1 cellular context compared by ENCODE assay signal in the genomic region with DNA sequence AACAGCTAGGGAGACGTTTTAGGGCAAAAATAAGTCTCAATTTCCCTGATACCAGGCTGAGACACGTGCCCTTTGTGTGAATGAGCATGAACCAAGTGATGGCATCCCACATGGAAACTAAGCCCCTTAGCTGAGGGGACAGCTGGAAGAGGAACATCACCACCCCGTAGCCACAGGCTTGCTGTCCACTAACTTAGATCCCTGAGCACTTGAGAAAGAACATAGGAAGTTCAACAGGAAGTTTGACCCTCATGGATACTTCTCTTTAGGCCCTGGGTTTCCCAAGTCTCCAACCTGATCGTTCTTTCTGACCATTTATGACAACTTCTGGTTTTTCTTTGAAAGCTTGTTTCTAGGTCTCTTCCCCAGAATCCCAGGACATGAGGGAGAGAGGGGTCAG.
TF ChIP-seq lines count a peak whose summit lies in the region.

No MANE protein-coding gene starts in this region.

TF ChIP-seq in HepG2, 621 proteins besides CTCF, POLR2A, EP300 and RAD21 (continued from another document):
- TF ChIP-seq, protein P1, sequence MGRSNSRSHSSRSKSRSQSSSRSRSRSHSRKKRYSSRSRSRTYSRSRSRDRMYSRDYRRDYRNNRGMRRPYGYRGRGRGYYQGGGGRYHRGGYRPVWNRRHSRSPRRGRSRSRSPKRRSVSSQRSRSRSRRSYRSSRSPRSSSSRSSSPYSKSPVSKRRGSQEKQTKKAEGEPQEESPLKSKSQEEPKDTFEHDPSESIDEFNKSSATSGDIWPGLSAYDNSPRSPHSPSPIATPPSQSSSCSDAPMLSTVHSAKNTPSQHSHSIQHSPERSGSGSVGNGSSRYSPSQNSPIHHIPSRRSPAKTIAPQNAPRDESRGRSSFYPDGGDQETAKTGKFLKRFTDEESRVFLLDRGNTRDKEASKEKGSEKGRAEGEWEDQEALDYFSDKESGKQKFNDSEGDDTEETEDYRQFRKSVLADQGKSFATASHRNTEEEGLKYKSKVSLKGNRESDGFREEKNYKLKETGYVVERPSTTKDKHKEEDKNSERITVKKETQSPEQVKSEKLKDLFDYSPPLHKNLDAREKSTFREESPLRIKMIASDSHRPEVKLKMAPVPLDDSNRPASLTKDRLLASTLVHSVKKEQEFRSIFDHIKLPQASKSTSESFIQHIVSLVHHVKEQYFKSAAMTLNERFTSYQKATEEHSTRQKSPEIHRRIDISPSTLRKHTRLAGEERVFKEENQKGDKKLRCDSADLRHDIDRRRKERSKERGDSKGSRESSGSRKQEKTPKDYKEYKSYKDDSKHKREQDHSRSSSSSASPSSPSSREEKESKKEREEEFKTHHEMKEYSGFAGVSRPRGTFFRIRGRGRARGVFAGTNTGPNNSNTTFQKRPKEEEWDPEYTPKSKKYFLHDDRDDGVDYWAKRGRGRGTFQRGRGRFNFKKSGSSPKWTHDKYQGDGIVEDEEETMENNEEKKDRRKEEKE (IDR thresholded peaks at IDR 0.05), result no peak
- TF ChIP-seq, protein P2, sequence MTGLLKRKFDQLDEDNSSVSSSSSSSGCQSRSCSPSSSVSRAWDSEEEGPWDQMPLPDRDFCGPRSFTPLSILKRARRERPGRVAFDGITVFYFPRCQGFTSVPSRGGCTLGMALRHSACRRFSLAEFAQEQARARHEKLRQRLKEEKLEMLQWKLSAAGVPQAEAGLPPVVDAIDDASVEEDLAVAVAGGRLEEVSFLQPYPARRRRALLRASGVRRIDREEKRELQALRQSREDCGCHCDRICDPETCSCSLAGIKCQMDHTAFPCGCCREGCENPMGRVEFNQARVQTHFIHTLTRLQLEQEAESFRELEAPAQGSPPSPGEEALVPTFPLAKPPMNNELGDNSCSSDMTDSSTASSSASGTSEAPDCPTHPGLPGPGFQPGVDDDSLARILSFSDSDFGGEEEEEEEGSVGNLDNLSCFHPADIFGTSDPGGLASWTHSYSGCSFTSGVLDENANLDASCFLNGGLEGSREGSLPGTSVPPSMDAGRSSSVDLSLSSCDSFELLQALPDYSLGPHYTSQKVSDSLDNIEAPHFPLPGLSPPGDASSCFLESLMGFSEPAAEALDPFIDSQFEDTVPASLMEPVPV (CRISPR knock-in tag; IDR thresholded peaks at IDR 0.05), result no peak
- TF ChIP-seq ZBTB8A (CRISPR knock-in tag; IDR thresholded peaks at IDR 0.05; ENCODE audit: borderline replicate concordance, low read depth) (no peak), SP1 (IDR thresholded peaks at IDR 0.05) (no peak), SP1 (CRISPR knock-in tag; IDR thresholded peaks at IDR 0.05) (no peak)
